ENCODE assay signal across 1 cellular context in genomic region chr6:54391577-54391976, GRCh38.
TF ChIP-seq lines count a peak whose summit lies in the region.

No MANE protein-coding gene starts in this region.

TF ChIP-seq in SK-N-SH, 30 proteins besides CTCF, POLR2A, EP300 and RAD21 (continued from another document):
- TF ChIP-seq, protein P1, sequence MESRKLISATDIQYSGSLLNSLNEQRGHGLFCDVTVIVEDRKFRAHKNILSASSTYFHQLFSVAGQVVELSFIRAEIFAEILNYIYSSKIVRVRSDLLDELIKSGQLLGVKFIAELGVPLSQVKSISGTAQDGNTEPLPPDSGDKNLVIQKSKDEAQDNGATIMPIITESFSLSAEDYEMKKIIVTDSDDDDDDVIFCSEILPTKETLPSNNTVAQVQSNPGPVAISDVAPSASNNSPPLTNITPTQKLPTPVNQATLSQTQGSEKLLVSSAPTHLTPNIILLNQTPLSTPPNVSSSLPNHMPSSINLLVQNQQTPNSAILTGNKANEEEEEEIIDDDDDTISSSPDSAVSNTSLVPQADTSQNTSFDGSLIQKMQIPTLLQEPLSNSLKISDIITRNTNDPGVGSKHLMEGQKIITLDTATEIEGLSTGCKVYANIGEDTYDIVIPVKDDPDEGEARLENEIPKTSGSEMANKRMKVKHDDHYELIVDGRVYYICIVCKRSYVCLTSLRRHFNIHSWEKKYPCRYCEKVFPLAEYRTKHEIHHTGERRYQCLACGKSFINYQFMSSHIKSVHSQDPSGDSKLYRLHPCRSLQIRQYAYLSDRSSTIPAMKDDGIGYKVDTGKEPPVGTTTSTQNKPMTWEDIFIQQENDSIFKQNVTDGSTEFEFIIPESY (IDR thresholded peaks at IDR 0.05; ENCODE audit: borderline replicate concordance, low read depth), result no peak
- TF ChIP-seq, protein P2, sequence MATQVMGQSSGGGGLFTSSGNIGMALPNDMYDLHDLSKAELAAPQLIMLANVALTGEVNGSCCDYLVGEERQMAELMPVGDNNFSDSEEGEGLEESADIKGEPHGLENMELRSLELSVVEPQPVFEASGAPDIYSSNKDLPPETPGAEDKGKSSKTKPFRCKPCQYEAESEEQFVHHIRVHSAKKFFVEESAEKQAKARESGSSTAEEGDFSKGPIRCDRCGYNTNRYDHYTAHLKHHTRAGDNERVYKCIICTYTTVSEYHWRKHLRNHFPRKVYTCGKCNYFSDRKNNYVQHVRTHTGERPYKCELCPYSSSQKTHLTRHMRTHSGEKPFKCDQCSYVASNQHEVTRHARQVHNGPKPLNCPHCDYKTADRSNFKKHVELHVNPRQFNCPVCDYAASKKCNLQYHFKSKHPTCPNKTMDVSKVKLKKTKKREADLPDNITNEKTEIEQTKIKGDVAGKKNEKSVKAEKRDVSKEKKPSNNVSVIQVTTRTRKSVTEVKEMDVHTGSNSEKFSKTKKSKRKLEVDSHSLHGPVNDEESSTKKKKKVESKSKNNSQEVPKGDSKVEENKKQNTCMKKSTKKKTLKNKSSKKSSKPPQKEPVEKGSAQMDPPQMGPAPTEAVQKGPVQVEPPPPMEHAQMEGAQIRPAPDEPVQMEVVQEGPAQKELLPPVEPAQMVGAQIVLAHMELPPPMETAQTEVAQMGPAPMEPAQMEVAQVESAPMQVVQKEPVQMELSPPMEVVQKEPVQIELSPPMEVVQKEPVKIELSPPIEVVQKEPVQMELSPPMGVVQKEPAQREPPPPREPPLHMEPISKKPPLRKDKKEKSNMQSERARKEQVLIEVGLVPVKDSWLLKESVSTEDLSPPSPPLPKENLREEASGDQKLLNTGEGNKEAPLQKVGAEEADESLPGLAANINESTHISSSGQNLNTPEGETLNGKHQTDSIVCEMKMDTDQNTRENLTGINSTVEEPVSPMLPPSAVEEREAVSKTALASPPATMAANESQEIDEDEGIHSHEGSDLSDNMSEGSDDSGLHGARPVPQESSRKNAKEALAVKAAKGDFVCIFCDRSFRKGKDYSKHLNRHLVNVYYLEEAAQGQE (IDR thresholded peaks at IDR 0.05; ENCODE audit: low read depth, low read length), result no peak
- TF ChIP-seq MXI1 (IDR thresholded peaks at IDR 0.05; ENCODE audit: low read depth, low read length), result no peak
- no peak for TF ChIP-seq POLR2AphosphoS5 (IDR thresholded peaks at IDR 0.05; ENCODE audit: low read depth, low read length)
- no peak for TF ChIP-seq MEF2A (IDR thresholded peaks at IDR 0.05; ENCODE audit: borderline replicate concordance, low read depth)
